16 cellular contexts compared by ENCODE assay signal in genomic region chr1:45141247-45142003, GRCh38.
DNase-seq lines count a peak whose midpoint lies in the region; ATAC-seq and TF ChIP-seq lines count a peak whose summit lies in the region.
"Had no signal": no experiment of that assay in that cellular context is flagged by ENCODE, and none has a peak within 500 bp of the region (broad histone marks: within the 10 kb centered on the region; RNA-seq: fewer than 3 reads in every experiment).

No MANE protein-coding gene starts in this region.

- ATAC-seq in left colon (peak; percentile 90), HG03159 (IDR thresholded peaks at IDR 0.05; ENCODE audit: unreplicated experiment) (no peak), GM19455 (IDR thresholded peaks at IDR 0.05; ENCODE audit: unreplicated experiment) (no peak), HG03520 (IDR thresholded peaks at IDR 0.05; ENCODE audit: unreplicated experiment) (no peak)
- ATAC-seq: HepG2 had no signal

- no peak overlapping the region for H3K4me3 ChIP-seq in LNCaP clone FGC (ENCODE audit: low read depth, low read length)
- H3K4me3 ChIP-seq: BLaER1, GM23248, HAP-1 had no signal

- intact Hi-C loops in left colon (cut with DNase I, micrococcal nuclease), result no loop called here

- DNase-seq in LNCaP clone FGC (ENCODE audit: low read depth) (peak; percentile 72), left colon (peak; percentile 81 to 82), pons (ENCODE audit: low spot score) (peak; percentile 2)
- no peak for DNase-seq in activated CD4-positive, alpha-beta T cell treated with anti-CD3 and anti-CD28 coated beads for 4 hours
- DNase-seq: 8988T; CD4-positive, alpha-beta memory T cell; DMS153; DMS79 treated with DMSO at 0.1 percent for 48 hours; GF-D8; GM23248 had no signal

- TF ChIP-seq CTCF in LNCaP clone FGC (IDR thresholded peaks at IDR 0.05; ENCODE audit: control insufficient read depth, extremely low read depth, insufficient read depth), result no peak

Comparison
In these comparisons a context has a peak if more than half of its experiments do, and no peak if none do; other contexts are left out.
1. DNase-seq: peak in LNCaP clone FGC (single experiment), left colon (2 of 2) and pons (single experiment); none in activated CD4-positive, alpha-beta T cell treated with anti-CD3 and anti-CD28 coated beads for 4 hours (0 of 2).